17 cellular contexts compared by ENCODE assay signal in genomic region chr13:46885018-46885417, GRCh38. TPM values are rescaled to one million over a fixed set of nuclear protein-coding genes. Genes with fewer than 3 reads are reported as not detected.
"Had no signal": no experiment of that assay in that cellular context is flagged by ENCODE, and none has a peak within 500 bp of the region (broad histone marks: within the 10 kb centered on the region; RNA-seq: fewer than 3 reads in every experiment).

No MANE protein-coding gene starts in this region.

- H3K36me3 Mint-ChIP-seq: stimulated activated effector memory CD8-positive, alpha-beta T cell treated with anti-CD3 and anti-CD28 coated beads, Interleukin-12 subunit alpha, Interleukin-12 subunit beta, amount 100 ng/mL, for 72 hours had no signal

- H3K9me3 Mint-ChIP-seq: activated T-helper 17 cell treated with anti-CD3 and anti-CD28 coated beads, Interleukin-2, amount 50 U/mL, for 72 hours; stimulated activated effector memory CD8-positive, alpha-beta T cell treated with anti-CD3 and anti-CD28 coated beads, Interleukin-12 subunit alpha, Interleukin-12 subunit beta, amount 100 ng/mL, for 72 hours had no signal

- H3K4me3 ChIP-seq: cardiac muscle cell, left lung, ovary, tibial artery, vagina had no signal

- FAIRE-seq: islet of Langerhans had no signal

- ATAC-seq: activated T-helper 17 cell treated with anti-CD3 and anti-CD28 coated beads, Interleukin-2, amount 50 U/mL, for 72 hours; left lung; stimulated activated effector memory CD8-positive, alpha-beta T cell treated with anti-CD3 and anti-CD28 coated beads, Interleukin-12 subunit alpha, Interleukin-12 subunit beta, amount 100 ng/mL, for 72 hours had no signal

- H3K27ac Mint-ChIP-seq: activated T-helper 17 cell treated with anti-CD3 and anti-CD28 coated beads, Interleukin-2, amount 50 U/mL, for 72 hours; naive B cell; stimulated activated effector memory CD8-positive, alpha-beta T cell treated with anti-CD3 and anti-CD28 coated beads, Interleukin-12 subunit alpha, Interleukin-12 subunit beta, amount 100 ng/mL, for 72 hours had no signal

- H3K9me3 ChIP-seq: left lung, ovary, tibial artery, vagina had no signal

- H3K27ac ChIP-seq: cardiac muscle cell, left lung, ovary, tibial artery, vagina had no signal

- H3K36me3 ChIP-seq: cardiac muscle cell, left lung, ovary, vagina had no signal

- H3K4me1 ChIP-seq: left lung, tibial artery, vagina had no signal

- H3K4me3 Mint-ChIP-seq: activated T-helper 17 cell treated with anti-CD3 and anti-CD28 coated beads, Interleukin-2, amount 50 U/mL, for 72 hours; naive B cell; stimulated activated effector memory CD8-positive, alpha-beta T cell treated with anti-CD3 and anti-CD28 coated beads, Interleukin-12 subunit alpha, Interleukin-12 subunit beta, amount 100 ng/mL, for 72 hours had no signal

- H3K4me1 Mint-ChIP-seq: activated T-helper 17 cell treated with anti-CD3 and anti-CD28 coated beads, Interleukin-2, amount 50 U/mL, for 72 hours; naive B cell; stimulated activated effector memory CD8-positive, alpha-beta T cell treated with anti-CD3 and anti-CD28 coated beads, Interleukin-12 subunit alpha, Interleukin-12 subunit beta, amount 100 ng/mL, for 72 hours had no signal

- H3K27me3 ChIP-seq: cardiac muscle cell, left lung, ovary, tibial artery, vagina had no signal

- DNase-seq: activated CD4-positive, alpha-beta T cell treated with anti-CD3 and anti-CD28 coated beads, Interleukin-2, amount 50 U/mL, for 4 hours; activated CD4-positive, CD25-positive, alpha-beta regulatory T cell treated with anti-CD3 and anti-CD28 coated beads, Interleukin-2, amount 50 U/mL, for 72 hours; activated naive CD4-positive, alpha-beta T cell treated with Interleukin-2 at 50 U/mL for 16 hours; aorta; left lung; naive B cell; ovary; stimulated activated CD4-positive, alpha-beta T cell treated with anti-CD3 and anti-CD28 coated beads, Interleukin-12 subunit alpha, Interleukin-12 subunit beta, amount 100 ng/mL, for 4 hours; T-helper 9 cell; tibial artery had no signal

RNA-seq across cellular contexts. Expression of gene HTR2A, which starts 11.8 kb away (rescaled TPM):
- total RNA-seq: activated T-helper 17 cell treated with anti-CD3 and anti-CD28 coated beads, Interleukin-2, amount 50 U/mL, for 72 hours; cardiac muscle cell; dermis microvascular lymphatic vessel endothelial cell; epithelial cell of proximal tubule had no signal
- polyA plus RNA-seq: cardiac muscle cell had no signal
